In genomic region chr15:69308949-69309348, GRCh38 we compare ENCODE assay signal across 25 cellular contexts. TPM values are rescaled to one million over a fixed set of nuclear protein-coding genes. Genes with fewer than 3 reads are reported as not detected.
"Had no signal": no experiment of that assay in that cellular context is flagged by ENCODE, and none has a peak within 500 bp of the region (broad histone marks: within the 10 kb centered on the region; RNA-seq: fewer than 3 reads in every experiment).

No MANE protein-coding gene starts in this region.

- DNase-seq: hypothalamus; immature natural killer cell; left ventricle myocardium inferior; mesendoderm; naive thymus-derived CD4-positive, alpha-beta T cell; occipital lobe; retina; right cardiac atrium; stimulated activated CD4-positive, alpha-beta T cell treated with anti-CD3 and anti-CD28 coated beads, Interleukin-12 subunit alpha, Interleukin-12 subunit beta, amount 100 ng/mL, for 4 hours; stimulated activated CD4-positive, alpha-beta T cell treated with anti-CD3 and anti-CD28 coated beads, Interleukin-15, amount 100 ng/mL, for 24 hours; stimulated activated CD4-positive, alpha-beta T cell treated with anti-CD3 and anti-CD28 coated beads, Interleukin-2, amount 100 ng/mL, for 24 hours; stimulated activated CD4-positive, alpha-beta T cell treated with anti-CD3 and anti-CD28 coated beads, Interleukin-4, amount 100 ng/mL, for 1 hour; stimulated activated naive B cell treated with anti-CD40 and anti-IgM and Interleukin-4, amounts not matched to agents 10 μg/mL and 1 μg/mL and 100 μg/mL, for 72 hours; stimulated activated naive CD8-positive, alpha-beta T cell treated with anti-CD3 and anti-CD28 coated beads, Interleukin-15, Interleukin-2, amounts not matched to agents 100 U/mL and 50 U/mL, for 24 hours; stomach; testis; thyroid gland; transverse colon; uterus had no signal

- H3K4me1 ChIP-seq: testis, uterus had no signal

- H3K9ac ChIP-seq: parathyroid adenoma had no signal

- H3K27me3 ChIP-seq: neutrophil, stomach, testis, thyroid gland, transverse colon, uterus had no signal

- H3K36me3 ChIP-seq: left ventricle myocardium inferior, neutrophil, stomach, thyroid gland, transverse colon, uterus had no signal

- H3K4me3 ChIP-seq: left ventricle myocardium inferior, lung, skin epidermis, stomach, testis, thyroid gland, transverse colon, uterus had no signal

- ATAC-seq: naive thymus-derived CD4-positive, alpha-beta T cell; natural killer cell treated with Interleukin-12 subunit alpha and Interleukin-12 subunit beta and Interleukin-15 and Interleukin-18, amount 100 ng/mL, for 72 hours; right cardiac atrium; sciatic nerve; stimulated activated naive B cell treated with anti-CD40 and anti-IgM and Interleukin-4, amounts not matched to agents 10 μg/mL and 1 μg/mL and 100 μg/mL, for 72 hours; stimulated activated naive CD8-positive, alpha-beta T cell treated with anti-CD3 and anti-CD28 coated beads, Interleukin-15, Interleukin-2, amounts not matched to agents 100 U/mL and 50 U/mL, for 24 hours had no signal

- H2AFZ ChIP-seq: parathyroid adenoma had no signal

- H3K9me3 ChIP-seq: left ventricle myocardium inferior, neutrophil, stomach, testis, thyroid gland, transverse colon, uterus had no signal

- H3K27ac ChIP-seq: left ventricle myocardium inferior, neutrophil, parathyroid adenoma, skin epidermis, stomach, testis, thyroid gland, transverse colon, uterus had no signal

RNA-seq across cellular contexts. Expression of gene PAQR5, which starts 10.2 kb away (rescaled TPM):
- total RNA-seq: natural killer cell treated with Interleukin-12 subunit alpha and Interleukin-12 subunit beta and Interleukin-15 and Interleukin-18, amount 100 ng/mL, for 72 hours had no signal
- polyA plus RNA-seq: immature natural killer cell; naive thymus-derived CD4-positive, alpha-beta T cell had no signal
